In the genomic region with DNA sequence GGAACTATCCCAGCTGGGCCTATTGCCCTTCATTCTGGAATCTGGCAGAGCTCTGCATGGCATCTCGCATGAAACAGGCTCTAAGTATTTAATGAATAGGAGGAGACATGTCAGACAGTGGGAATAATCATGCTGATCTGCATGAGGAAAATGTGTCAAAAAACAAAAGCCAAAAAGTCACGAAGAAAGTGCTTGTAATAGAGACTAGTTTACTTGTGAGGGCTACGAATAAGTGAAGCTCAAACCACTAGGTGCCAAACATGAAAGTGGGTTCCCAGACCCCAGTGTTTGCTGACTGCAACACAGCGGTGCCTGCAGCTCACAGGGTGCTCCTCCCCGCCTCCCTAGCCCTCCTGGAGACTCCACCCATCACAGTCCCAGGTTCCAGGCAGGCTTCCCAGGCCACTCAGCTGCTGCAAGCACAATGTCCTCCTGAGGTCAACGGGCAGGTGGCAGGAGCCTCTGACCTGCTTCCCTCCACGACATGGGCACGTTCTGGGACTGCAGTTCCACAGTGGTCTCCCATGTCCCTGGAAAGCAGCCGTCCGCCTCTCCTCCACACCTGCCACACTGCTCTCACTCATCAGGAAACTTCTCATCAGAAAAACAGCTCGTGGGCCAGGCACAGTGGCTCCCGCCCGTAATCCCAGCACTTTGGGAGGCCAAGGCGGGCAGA, we compare ENCODE assay signal across 1 cellular context.
TF ChIP-seq lines count a peak whose summit lies in the region.

No MANE protein-coding gene starts in this region.

TF ChIP-seq in GM12878, 131 proteins besides CTCF, POLR2A, EP300 and RAD21:
- TF ChIP-seq POU2F2 (IDR thresholded peaks at IDR 0.05; ENCODE audit: borderline replicate concordance, low read depth, low read length), result no peak
- TF ChIP-seq, protein P1, sequence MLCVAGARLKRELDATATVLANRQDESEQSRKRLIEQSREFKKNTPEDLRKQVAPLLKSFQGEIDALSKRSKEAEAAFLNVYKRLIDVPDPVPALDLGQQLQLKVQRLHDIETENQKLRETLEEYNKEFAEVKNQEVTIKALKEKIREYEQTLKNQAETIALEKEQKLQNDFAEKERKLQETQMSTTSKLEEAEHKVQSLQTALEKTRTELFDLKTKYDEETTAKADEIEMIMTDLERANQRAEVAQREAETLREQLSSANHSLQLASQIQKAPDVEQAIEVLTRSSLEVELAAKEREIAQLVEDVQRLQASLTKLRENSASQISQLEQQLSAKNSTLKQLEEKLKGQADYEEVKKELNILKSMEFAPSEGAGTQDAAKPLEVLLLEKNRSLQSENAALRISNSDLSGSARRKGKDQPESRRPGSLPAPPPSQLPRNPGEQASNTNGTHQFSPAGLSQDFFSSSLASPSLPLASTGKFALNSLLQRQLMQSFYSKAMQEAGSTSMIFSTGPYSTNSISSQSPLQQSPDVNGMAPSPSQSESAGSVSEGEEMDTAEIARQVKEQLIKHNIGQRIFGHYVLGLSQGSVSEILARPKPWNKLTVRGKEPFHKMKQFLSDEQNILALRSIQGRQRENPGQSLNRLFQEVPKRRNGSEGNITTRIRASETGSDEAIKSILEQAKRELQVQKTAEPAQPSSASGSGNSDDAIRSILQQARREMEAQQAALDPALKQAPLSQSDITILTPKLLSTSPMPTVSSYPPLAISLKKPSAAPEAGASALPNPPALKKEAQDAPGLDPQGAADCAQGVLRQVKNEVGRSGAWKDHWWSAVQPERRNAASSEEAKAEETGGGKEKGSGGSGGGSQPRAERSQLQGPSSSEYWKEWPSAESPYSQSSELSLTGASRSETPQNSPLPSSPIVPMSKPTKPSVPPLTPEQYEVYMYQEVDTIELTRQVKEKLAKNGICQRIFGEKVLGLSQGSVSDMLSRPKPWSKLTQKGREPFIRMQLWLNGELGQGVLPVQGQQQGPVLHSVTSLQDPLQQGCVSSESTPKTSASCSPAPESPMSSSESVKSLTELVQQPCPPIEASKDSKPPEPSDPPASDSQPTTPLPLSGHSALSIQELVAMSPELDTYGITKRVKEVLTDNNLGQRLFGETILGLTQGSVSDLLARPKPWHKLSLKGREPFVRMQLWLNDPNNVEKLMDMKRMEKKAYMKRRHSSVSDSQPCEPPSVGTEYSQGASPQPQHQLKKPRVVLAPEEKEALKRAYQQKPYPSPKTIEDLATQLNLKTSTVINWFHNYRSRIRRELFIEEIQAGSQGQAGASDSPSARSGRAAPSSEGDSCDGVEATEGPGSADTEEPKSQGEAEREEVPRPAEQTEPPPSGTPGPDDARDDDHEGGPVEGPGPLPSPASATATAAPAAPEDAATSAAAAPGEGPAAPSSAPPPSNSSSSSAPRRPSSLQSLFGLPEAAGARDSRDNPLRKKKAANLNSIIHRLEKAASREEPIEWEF (IDR thresholded peaks at IDR 0.05; ENCODE audit: insufficient replicate concordance, low read depth, low read length), result no peak
- TF ChIP-seq ASH2L (IDR thresholded peaks at IDR 0.05; ENCODE audit: borderline replicate concordance, low read depth), result no peak
- TF ChIP-seq BRCA1 (IDR thresholded peaks at IDR 0.05; ENCODE audit: low read depth, low read length), result no peak
- TF ChIP-seq MYC (IDR thresholded peaks at IDR 0.05; ENCODE audit: insufficient read depth, insufficient read length, insufficient replicate concordance, low read length, severe bottlenecking), result no peak
- TF ChIP-seq, protein P2, sequence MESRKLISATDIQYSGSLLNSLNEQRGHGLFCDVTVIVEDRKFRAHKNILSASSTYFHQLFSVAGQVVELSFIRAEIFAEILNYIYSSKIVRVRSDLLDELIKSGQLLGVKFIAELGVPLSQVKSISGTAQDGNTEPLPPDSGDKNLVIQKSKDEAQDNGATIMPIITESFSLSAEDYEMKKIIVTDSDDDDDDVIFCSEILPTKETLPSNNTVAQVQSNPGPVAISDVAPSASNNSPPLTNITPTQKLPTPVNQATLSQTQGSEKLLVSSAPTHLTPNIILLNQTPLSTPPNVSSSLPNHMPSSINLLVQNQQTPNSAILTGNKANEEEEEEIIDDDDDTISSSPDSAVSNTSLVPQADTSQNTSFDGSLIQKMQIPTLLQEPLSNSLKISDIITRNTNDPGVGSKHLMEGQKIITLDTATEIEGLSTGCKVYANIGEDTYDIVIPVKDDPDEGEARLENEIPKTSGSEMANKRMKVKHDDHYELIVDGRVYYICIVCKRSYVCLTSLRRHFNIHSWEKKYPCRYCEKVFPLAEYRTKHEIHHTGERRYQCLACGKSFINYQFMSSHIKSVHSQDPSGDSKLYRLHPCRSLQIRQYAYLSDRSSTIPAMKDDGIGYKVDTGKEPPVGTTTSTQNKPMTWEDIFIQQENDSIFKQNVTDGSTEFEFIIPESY (IDR thresholded peaks at IDR 0.05), result no peak
- TF ChIP-seq, protein P3, sequence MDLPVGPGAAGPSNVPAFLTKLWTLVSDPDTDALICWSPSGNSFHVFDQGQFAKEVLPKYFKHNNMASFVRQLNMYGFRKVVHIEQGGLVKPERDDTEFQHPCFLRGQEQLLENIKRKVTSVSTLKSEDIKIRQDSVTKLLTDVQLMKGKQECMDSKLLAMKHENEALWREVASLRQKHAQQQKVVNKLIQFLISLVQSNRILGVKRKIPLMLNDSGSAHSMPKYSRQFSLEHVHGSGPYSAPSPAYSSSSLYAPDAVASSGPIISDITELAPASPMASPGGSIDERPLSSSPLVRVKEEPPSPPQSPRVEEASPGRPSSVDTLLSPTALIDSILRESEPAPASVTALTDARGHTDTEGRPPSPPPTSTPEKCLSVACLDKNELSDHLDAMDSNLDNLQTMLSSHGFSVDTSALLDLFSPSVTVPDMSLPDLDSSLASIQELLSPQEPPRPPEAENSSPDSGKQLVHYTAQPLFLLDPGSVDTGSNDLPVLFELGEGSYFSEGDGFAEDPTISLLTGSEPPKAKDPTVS (IDR thresholded peaks at IDR 0.05; ENCODE audit: low read depth, low read length), result no peak
- TF ChIP-seq ATF7 (IDR thresholded peaks at IDR 0.05; ENCODE audit: low read depth), result no peak
- no peak for TF ChIP-seq BCL11A (IDR thresholded peaks at IDR 0.05; ENCODE audit: low read depth, low read length)
- TF ChIP-seq CREB1 (IDR thresholded peaks at IDR 0.05; ENCODE audit: low read depth), result no peak
- no peak for TF ChIP-seq SUZ12 (IDR thresholded peaks at IDR 0.05; ENCODE audit: unreplicated experiment)
- no peak for TF ChIP-seq PML (IDR thresholded peaks at IDR 0.05; ENCODE audit: low read length)
TF ChIP-seq in GM12878: peak in this region for 0.
